26 cellular contexts compared by ENCODE assay signal in the genomic region with DNA sequence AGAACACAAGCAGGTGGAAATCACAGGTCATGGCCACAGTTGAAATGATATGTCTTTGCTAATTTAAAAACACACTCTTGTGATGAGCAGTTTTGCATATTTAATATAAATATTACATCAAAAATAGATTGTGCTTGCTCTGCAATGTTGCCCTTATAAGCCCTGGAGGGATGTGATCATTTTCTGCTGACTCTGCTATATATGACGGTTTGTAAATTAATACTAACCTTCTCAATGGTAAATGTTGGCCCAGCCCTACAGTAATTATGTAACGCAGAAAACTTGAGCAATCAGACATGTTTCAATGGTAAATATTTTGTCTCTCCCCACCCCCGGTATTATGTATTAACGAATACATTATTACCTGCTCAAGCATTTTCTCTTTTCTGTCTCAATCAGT.
A peak's percentile ranks its signal among the peaks of the same experiment; 100 is the strongest.
DNase-seq lines count a peak whose midpoint lies in the region; ATAC-seq, FAIRE-seq and TF ChIP-seq lines count a peak whose summit lies in the region.
"Had no signal": no experiment of that assay in that cellular context is flagged by ENCODE, and none has a peak within 500 bp of the region (broad histone marks: within the 10 kb centered on the region; RNA-seq: fewer than 3 reads in every experiment).

No MANE protein-coding gene starts in this region.

- H3K9me3 ChIP-seq in A549 (no peaks in the 10 kb centered on the region; the same call in 2 of the 3 replicates), IMR-90 (ENCODE audit: control insufficient read depth, insufficient read depth, low read length) (peaks cover 3% of the 10 kb centered on the region; the same call in 1 of the 2 replicates), K562 (replicated peaks; ENCODE audit: control insufficient read depth, insufficient read depth, low read depth, low read length) (no peaks in the 10 kb centered on the region; the same call in 1 of the 2 replicates), suprapubic skin (no peaks in the 10 kb centered on the region)
- H3K9me3 ChIP-seq: BE2C, BLaER1 had no signal

- no peaks in the 10 kb centered on the region for H3K27me3 ChIP-seq in IMR-90 (ENCODE audit: control insufficient read depth, insufficient read depth, low read length)
- H3K27me3 ChIP-seq in K562 (ENCODE audit: control insufficient read depth in 2 of 2, insufficient read depth in 2 of 2, low read length in 2 of 2) = no peaks in the 10 kb centered on the region
- no peaks in the 10 kb centered on the region for H3K27me3 ChIP-seq in suprapubic skin
- H3K27me3 ChIP-seq: BE2C, BLaER1 had no signal

- TF ChIP-seq CTCF in A549 (IDR thresholded peaks at IDR 0.05) (no peak), IMR-90 (conservative IDR thresholded peaks at IDR 0.05; ENCODE audit: low read depth, low read length) (no peak), K562 (IDR thresholded peaks at IDR 0.05 in 2 of 3, conservative IDR thresholded peaks at IDR 0.05 in 1 of 3; ENCODE audit: insufficient read depth in 2 of 3, low read depth in 1 of 3, low read length in 3 of 3) (no peak), suprapubic skin (IDR thresholded peaks at IDR 0.05) (no peak)

- H2AK5ac ChIP-seq in IMR-90 (ENCODE audit: low read depth, low read length) = no peak overlapping the region

- no peak overlapping the region for H4K91ac ChIP-seq in IMR-90 (ENCODE audit: insufficient read depth, low read depth, low read length)

- no peak overlapping the region for H2BK120ac ChIP-seq in IMR-90 (ENCODE audit: low read depth, low read length)

- H3K4ac ChIP-seq in IMR-90 (ENCODE audit: low read depth, low read length) = no peak overlapping the region

- no peaks in the 10 kb centered on the region for H3K9me1 ChIP-seq in IMR-90 (ENCODE audit: insufficient read depth, low read length)
- no peaks in the 10 kb centered on the region for H3K9me1 ChIP-seq in K562 (ENCODE audit: control insufficient read depth, insufficient read depth, low read length)

- H4K20me1 ChIP-seq in IMR-90 (ENCODE audit: insufficient read depth, low read length) (no peaks in the 10 kb centered on the region), K562 (replicated peaks; ENCODE audit: control insufficient read depth, insufficient read depth, low read length) (no peaks in the 10 kb centered on the region)
- H4K20me1 ChIP-seq: BLaER1 had no signal

- H2AFZ ChIP-seq in IMR-90 (replicated peaks; ENCODE audit: low read length, poor library complexity) (no peak overlapping the region), K562 (ENCODE audit: low read depth, low read length) (no peak overlapping the region)

- no peak for FAIRE-seq in A549 (lab: Jason Lieb, UNC)
- FAIRE-seq in K562 (lab: Jason Lieb, UNC) = no peak
- FAIRE-seq: A204.1, GM12878, GM12892, GM18507, GM19239 had no signal

- no peak overlapping the region for H3K18ac ChIP-seq in IMR-90 (ENCODE audit: low read depth, low read length)

- DNase-seq in A549 (ENCODE audit: low read depth in 1 of 2, low spot score in 1 of 2) (no peak), IMR-90 (no peak), K562 (ENCODE audit: extremely low read depth in 1 of 4, low spot score in 3 of 4) (no peak), suprapubic skin (ENCODE audit: low spot score in 2 of 2) (no peak)
- DNase-seq: 8988T; BE2C; C1 segment of cervical spinal cord; CD4-positive, alpha-beta memory T cell; CD4-positive, CD25-positive, alpha-beta regulatory T cell; CD8-positive, alpha-beta memory T cell; COR-L47; DMS 273 treated with DMSO at 0.1 percent for 48 hours; DMS153; DMS53; DMS79; DND-41; EL; GDM1 had no signal

- H3K9ac ChIP-seq in IMR-90 (ENCODE audit: low read depth, low read length) = no peak overlapping the region
- no peak overlapping the region for H3K9ac ChIP-seq in K562 (ENCODE audit: insufficient read depth in 1 of 2, low read depth in 2 of 2, low read length in 2 of 2)
- H3K9ac ChIP-seq: BLaER1 had no signal

- no peak overlapping the region for H4K5ac ChIP-seq in IMR-90 (ENCODE audit: low read depth, low read length)

- TF ChIP-seq EP300 in A549 (IDR thresholded peaks at IDR 0.05) = no peak
- TF ChIP-seq EP300 in K562 (IDR thresholded peaks at IDR 0.05; ENCODE audit: low read length) = no peak
- TF ChIP-seq EP300 in suprapubic skin (IDR thresholded peaks at IDR 0.05) = no peak

- intact Hi-C loops in IMR-90 (cut with micrococcal nuclease) = no loop called here
- intact Hi-C loops in K562 (cut with micrococcal nuclease) = no loop called here

- H3K4me2 ChIP-seq in A549 = no peak overlapping the region
- no peak overlapping the region for H3K4me2 ChIP-seq in IMR-90 (ENCODE audit: low read depth, low read length)
- no peak overlapping the region for H3K4me2 ChIP-seq in K562 (ENCODE audit: insufficient read depth, low read length)
- H3K4me2 ChIP-seq: BLaER1 had no signal

- WGBS in A549 (ENCODE audit: missing lambda C conversion rate) = 10% methylated on average over 4 of the region's 4 CpGs
- no CpG with 5 or more reads among the region's 4 CpGs for WGBS in IMR-90 (ENCODE audit: extremely low coverage in 2 of 2, insufficient read length in 1 of 2), 2 experiments
- WGBS in K562 (ENCODE audit: insufficient coverage, low coverage, missing lambda C conversion rate) = 1% methylated on average over 4 of the region's 4 CpGs
- 30% methylated on average over 4 of the region's 4 CpGs for WGBS in suprapubic skin

- BruUV-seq in IMR-90 (replicated peaks; lab: Mats Ljungman, UMichigan) (no TSS peak), K562 (replicated peaks; lab: Mats Ljungman, UMichigan) (no TSS peak)

- CTCF ChIA-PET in A549 (lab: Yijun Ruan, JAX) (no interaction called here), IMR-90 (lab: Yijun Ruan, JAX) (no interaction called here), K562 (lab: Yijun Ruan, JAX; ENCODE audit: low intra/inter-chr PET ratio) (no interaction called here)

- H4K8ac ChIP-seq in IMR-90 (ENCODE audit: low read depth in 2 of 2, low read length in 2 of 2) = no peak overlapping the region

- H3K27ac ChIP-seq in A549 (no peak overlapping the region), IMR-90 (ENCODE audit: insufficient read depth, low read length) (no peak overlapping the region), K562 (ENCODE audit: extremely low read depth, low read depth, low read length) (no peak overlapping the region), suprapubic skin (no peak overlapping the region)
- H3K27ac ChIP-seq: BLaER1 had no signal

- POLR2A ChIA-PET in A549 (lab: Yijun Ruan, JAX) = no interaction called here
- POLR2A ChIA-PET in IMR-90 (lab: Charles Lee; ENCODE audit: unreplicated experiment) = no interaction called here
- POLR2A ChIA-PET in K562 (lab: Yijun Ruan, JAX) = no interaction called here

- no peak for TF ChIP-seq POLR2A in A549 (IDR thresholded peaks at IDR 0.05; ENCODE audit: low read length)
- TF ChIP-seq POLR2A in IMR-90 (IDR thresholded peaks at IDR 0.05; ENCODE audit: low read depth, low read length) = no peak
- no peak for TF ChIP-seq POLR2A in K562 (conservative IDR thresholded peaks at IDR 0.05)
- no peak for TF ChIP-seq POLR2A in suprapubic skin (IDR thresholded peaks at IDR 0.05)

- no peaks in the 10 kb centered on the region for H3K79me1 ChIP-seq in IMR-90 (ENCODE audit: low read depth in 1 of 2, low read length in 2 of 2)

- H2AK9ac ChIP-seq in IMR-90 (replicated peaks; ENCODE audit: low read depth, low read length, poor library complexity) = no peak overlapping the region

- TF ChIP-seq RAD21 in A549 (conservative IDR thresholded peaks at IDR 0.05 in 1 of 2, IDR thresholded peaks at IDR 0.05 in 1 of 2) = no peak
- no peak for TF ChIP-seq RAD21 in IMR-90 (IDR thresholded peaks at IDR 0.05; ENCODE audit: low read length)
- TF ChIP-seq RAD21 in K562 (CRISPR knock-in tag; conservative IDR thresholded peaks at IDR 0.05 in 1 of 2, IDR thresholded peaks at IDR 0.05 in 1 of 2) = no peak

- no peaks in the 10 kb centered on the region for H3K36me3 ChIP-seq in IMR-90 (ENCODE audit: control insufficient read depth, insufficient read depth, low read length)
- H3K36me3 ChIP-seq in K562 (ENCODE audit: control insufficient read depth, insufficient read depth, low read length) = no peaks in the 10 kb centered on the region
- no peaks in the 10 kb centered on the region for H3K36me3 ChIP-seq in suprapubic skin
- H3K36me3 ChIP-seq: BE2C, BLaER1 had no signal

- no peak overlapping the region for H2BK5ac ChIP-seq in IMR-90 (ENCODE audit: low read depth, low read length, poor library complexity, severe bottlenecking)

- H2BK15ac ChIP-seq in IMR-90 (ENCODE audit: low read depth, low read length) = no peak overlapping the region

- H3K4me1 ChIP-seq in A549 = no peaks in the 10 kb centered on the region
- H3K4me1 ChIP-seq in IMR-90 (ENCODE audit: control insufficient read depth, insufficient read depth, low read length) = no peaks in the 10 kb centered on the region
- no peaks in the 10 kb centered on the region for H3K4me1 ChIP-seq in K562 (replicated peaks in 1 of 2; ENCODE audit: control insufficient read depth in 2 of 2, insufficient read depth in 2 of 2, low read length in 2 of 2)
- no peaks in the 10 kb centered on the region for H3K4me1 ChIP-seq in suprapubic skin
- H3K4me1 ChIP-seq: BE2C, BLaER1 had no signal

- ATAC-seq in A549 (no peak), IMR-90 (ENCODE audit: low read depth) (no peak), K562 (no peak), GM18519 (IDR thresholded peaks at IDR 0.05; ENCODE audit: low FRiP score, unreplicated experiment) (no peak)
- no peak for ATAC-seq in activated CD4-positive, CD25-positive, alpha-beta regulatory T cell treated with anti-CD3 and anti-CD28 coated beads, Interleukin-2, amount 50 U/mL, for 24 hours
- ATAC-seq: GM12878 had no signal

- in situ Hi-C loops in IMR-90 (cut with MboI; ENCODE audit: low sequenced_read_pairs) = no loop called here
- in situ Hi-C loops in K562 (cut with MboI) = no loop called here

- H3K79me2 ChIP-seq in K562 (ENCODE audit: control insufficient read depth, insufficient read depth, low read length) = no peaks in the 10 kb centered on the region

- H3K4me3 ChIP-seq in A549 (no peak overlapping the region), IMR-90 (ENCODE audit: insufficient read depth, low read depth, low read length) (no peak overlapping the region), K562 (no peak overlapping the region), suprapubic skin (no peak overlapping the region)
- H3K4me3 ChIP-seq: BLaER1, GM12878 had no signal

- no peak overlapping the region for H3K23ac ChIP-seq in IMR-90 (ENCODE audit: low read depth, low read length)

- no peak overlapping the region for H2BK20ac ChIP-seq in IMR-90 (ENCODE audit: low read depth, low read length)

- no peak overlapping the region for H3K14ac ChIP-seq in IMR-90 (replicated peaks; ENCODE audit: low read depth, low read length)

- H3K56ac ChIP-seq in IMR-90 (ENCODE audit: extremely low read depth, insufficient read depth, low read length) = no peak overlapping the region

- dilution Hi-C loops in IMR-90 (cut with HindIII; ENCODE audit: low sequenced_read_pairs, unreplicated experiment) = no loop called here

TF ChIP-seq in A549, 52 proteins besides CTCF, POLR2A, EP300 and RAD21 (continues in another document):
- TF ChIP-seq MAFK (IDR thresholded peaks at IDR 0.05; ENCODE audit: partially characterized antibody) = peak; percentile 84

TF ChIP-seq in IMR-90, 13 proteins besides CTCF, POLR2A, EP300 and RAD21 (continues in another document):
- peak; percentile 92 for TF ChIP-seq MAFK (IDR thresholded peaks at IDR 0.05; ENCODE audit: low read depth, low read length)
- TF ChIP-seq CHD1 (IDR thresholded peaks at IDR 0.05; ENCODE audit: low read depth, low read length) = no peak

TF ChIP-seq in K562, 482 proteins besides CTCF, POLR2A, EP300 and RAD21 (continues in another document):
- TF ChIP-seq MAFG (tag; conservative IDR thresholded peaks at IDR 0.05) (peak; percentile 62; the same call in 1 of the 2 replicates), YBX1 (IDR thresholded peaks at IDR 0.05) (no peak)

Comparison
In these comparisons a context has a peak if more than half of its experiments do, and no peak if none do; other contexts are left out.
1. Of the 35 proteins assayed by ChIP-seq in both K562 and A549: peak only in K562: none; only in A549: none; in both: MAFK; in neither: 34.